1 cellular context compared by ENCODE assay signal in the genomic region with DNA sequence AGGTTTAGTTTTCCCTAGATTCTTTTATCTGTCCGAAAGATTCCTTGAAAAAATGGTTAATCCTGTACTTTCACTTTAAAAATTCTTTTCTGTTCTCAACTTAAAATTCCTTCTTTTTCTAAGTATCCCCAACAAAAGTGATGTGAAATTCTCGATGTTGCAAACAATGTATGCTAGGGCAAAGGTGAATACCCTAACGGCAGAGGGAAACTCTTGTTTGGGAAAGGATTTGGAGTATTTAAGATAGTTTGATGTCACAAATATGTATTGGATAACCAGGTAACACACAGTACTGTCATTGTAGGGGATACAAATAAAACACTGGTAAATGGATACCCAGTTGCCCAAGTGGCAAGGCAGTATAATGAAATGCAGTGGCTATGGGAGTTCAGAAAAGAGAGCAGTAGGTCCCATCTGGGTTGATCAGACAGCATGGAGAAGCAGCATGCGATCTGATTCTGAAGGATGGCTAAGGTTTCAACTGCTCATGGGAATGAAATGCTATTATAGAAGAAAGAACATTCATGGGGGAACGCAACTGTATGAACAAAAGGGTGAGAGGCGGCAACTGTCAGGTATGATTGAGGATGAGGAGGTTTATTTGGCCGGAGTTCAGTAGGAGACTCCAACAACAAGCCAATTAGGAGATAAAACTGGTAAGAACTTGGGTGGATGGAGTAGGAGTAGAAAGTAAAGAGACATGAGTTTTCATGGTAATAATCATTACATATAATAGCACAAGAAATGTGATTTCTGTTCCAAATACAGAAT.
TF ChIP-seq lines count a peak whose summit lies in the region.

No MANE protein-coding gene starts in this region.

TF ChIP-seq in HepG2, 621 proteins besides CTCF, POLR2A, EP300 and RAD21:
- no peak for TF ChIP-seq POLR2AphosphoS5 (IDR thresholded peaks at IDR 0.05; ENCODE audit: low read depth, low read length)
- 0 out of 2 replicates have a peak, but pooled peaks have one; percentile 8 for TF ChIP-seq HNF4G (IDR thresholded peaks at IDR 0.05; ENCODE audit: borderline replicate concordance, low read depth, low read length)
- TF ChIP-seq HNF4G (CRISPR knock-in tag; IDR thresholded peaks at IDR 0.05; ENCODE audit: borderline replicate concordance, low read depth), result no peak
- TF ChIP-seq PPARG (CRISPR knock-in tag; conservative IDR thresholded peaks at IDR 0.05), result peak; percentile 38; the same call in 1 of the 2 replicates
- no peak for TF ChIP-seq ZNF24 (IDR thresholded peaks at IDR 0.05)
- TF ChIP-seq, protein P1, sequence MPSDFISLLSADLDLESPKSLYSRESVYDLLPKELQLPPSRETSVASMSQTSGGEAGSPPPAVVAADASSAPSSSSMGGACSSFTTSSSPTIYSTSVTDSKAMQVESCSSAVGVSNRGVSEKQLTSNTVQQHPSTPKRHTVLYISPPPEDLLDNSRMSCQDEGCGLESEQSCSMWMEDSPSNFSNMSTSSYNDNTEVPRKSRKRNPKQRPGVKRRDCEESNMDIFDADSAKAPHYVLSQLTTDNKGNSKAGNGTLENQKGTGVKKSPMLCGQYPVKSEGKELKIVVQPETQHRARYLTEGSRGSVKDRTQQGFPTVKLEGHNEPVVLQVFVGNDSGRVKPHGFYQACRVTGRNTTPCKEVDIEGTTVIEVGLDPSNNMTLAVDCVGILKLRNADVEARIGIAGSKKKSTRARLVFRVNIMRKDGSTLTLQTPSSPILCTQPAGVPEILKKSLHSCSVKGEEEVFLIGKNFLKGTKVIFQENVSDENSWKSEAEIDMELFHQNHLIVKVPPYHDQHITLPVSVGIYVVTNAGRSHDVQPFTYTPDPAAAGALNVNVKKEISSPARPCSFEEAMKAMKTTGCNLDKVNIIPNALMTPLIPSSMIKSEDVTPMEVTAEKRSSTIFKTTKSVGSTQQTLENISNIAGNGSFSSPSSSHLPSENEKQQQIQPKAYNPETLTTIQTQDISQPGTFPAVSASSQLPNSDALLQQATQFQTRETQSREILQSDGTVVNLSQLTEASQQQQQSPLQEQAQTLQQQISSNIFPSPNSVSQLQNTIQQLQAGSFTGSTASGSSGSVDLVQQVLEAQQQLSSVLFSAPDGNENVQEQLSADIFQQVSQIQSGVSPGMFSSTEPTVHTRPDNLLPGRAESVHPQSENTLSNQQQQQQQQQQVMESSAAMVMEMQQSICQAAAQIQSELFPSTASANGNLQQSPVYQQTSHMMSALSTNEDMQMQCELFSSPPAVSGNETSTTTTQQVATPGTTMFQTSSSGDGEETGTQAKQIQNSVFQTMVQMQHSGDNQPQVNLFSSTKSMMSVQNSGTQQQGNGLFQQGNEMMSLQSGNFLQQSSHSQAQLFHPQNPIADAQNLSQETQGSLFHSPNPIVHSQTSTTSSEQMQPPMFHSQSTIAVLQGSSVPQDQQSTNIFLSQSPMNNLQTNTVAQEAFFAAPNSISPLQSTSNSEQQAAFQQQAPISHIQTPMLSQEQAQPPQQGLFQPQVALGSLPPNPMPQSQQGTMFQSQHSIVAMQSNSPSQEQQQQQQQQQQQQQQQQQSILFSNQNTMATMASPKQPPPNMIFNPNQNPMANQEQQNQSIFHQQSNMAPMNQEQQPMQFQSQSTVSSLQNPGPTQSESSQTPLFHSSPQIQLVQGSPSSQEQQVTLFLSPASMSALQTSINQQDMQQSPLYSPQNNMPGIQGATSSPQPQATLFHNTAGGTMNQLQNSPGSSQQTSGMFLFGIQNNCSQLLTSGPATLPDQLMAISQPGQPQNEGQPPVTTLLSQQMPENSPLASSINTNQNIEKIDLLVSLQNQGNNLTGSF (CRISPR knock-in tag; IDR thresholded peaks at IDR 0.05), result no peak
- TF ChIP-seq ZNF143 (CRISPR knock-in tag; IDR thresholded peaks at IDR 0.05), result no peak
- no peak for TF ChIP-seq WIZ (CRISPR knock-in tag; IDR thresholded peaks at IDR 0.05)
- TF ChIP-seq HDAC6 (IDR thresholded peaks at IDR 0.05; ENCODE audit: low read depth, low read length), result no peak
- TF ChIP-seq HNF4A (CRISPR knock-in tag; IDR thresholded peaks at IDR 0.05), result peak; percentile 21; the same call in 1 of the 2 replicates
